Comparison of ENCODE assay signal across 23 cellular contexts in the genomic region with DNA sequence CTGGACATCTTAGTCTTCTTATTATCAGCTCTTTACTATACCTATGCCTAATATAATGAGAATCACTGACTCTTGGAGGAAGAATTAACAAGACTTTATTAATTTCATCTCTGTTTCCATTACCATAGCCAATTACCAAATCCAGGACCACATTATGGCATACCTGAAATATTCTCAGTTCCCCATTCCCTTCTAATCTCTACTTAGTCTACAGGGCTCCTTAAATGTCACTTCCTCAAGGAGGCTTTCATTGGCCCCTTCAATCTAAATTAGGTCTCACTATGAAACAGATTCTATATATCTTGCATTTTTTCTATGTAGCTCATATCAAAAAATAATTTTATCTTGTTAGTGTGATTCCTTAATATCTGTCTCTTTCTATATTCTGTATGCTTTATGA.
"Had no signal": no experiment of that assay in that cellular context is flagged by ENCODE, and none has a peak within 500 bp of the region (broad histone marks: within the 10 kb centered on the region; RNA-seq: fewer than 3 reads in every experiment).

No MANE protein-coding gene starts in this region.

- DNase-seq: cortex of kidney; effector CD4-positive, alpha-beta T cell; gastrocnemius medialis; head of caudate nucleus; left ventricle myocardium superior; lower lobe of right lung; natural killer cell; stimulated activated CD4-positive, alpha-beta T cell treated with anti-CD3 and anti-CD28 coated beads, Interleukin-12 subunit alpha, Interleukin-12 subunit beta, amount 100 ng/mL, for 4 hours; stimulated activated CD4-positive, alpha-beta T cell treated with anti-CD3 and anti-CD28 coated beads, Interleukin-1b, Interleukin-23, amount 100 ng/mL, for 48 hours; stimulated activated CD4-positive, alpha-beta T cell treated with anti-CD3 and anti-CD28 coated beads, Interleukin-4, amount 100 ng/mL, for 1 hour; stimulated activated CD8-positive, alpha-beta memory T cell treated with anti-CD3 and anti-CD28 coated beads, Interleukin-4, amount 100 ng/mL, for 48 hours; stimulated activated naive CD4-positive, alpha-beta T cell treated with Interleukin-2 at 50 U/mL for 16 hours; stomach; thyroid gland; trophoblast cell had no signal

- H3K27ac ChIP-seq: gastrocnemius medialis, lower lobe of right lung, neutrophil, parathyroid adenoma, prostate gland, right atrium auricular region, stomach, thyroid gland, vagina had no signal

- H3K27me3 ChIP-seq: gastrocnemius medialis, neutrophil, right atrium auricular region, stomach, thyroid gland, vagina had no signal

- H3K4me3 Mint-ChIP-seq: natural killer cell, neural crest cell had no signal

- H3K9me3 Mint-ChIP-seq: natural killer cell, neural crest cell had no signal

- H3K9ac ChIP-seq: parathyroid adenoma had no signal

- H3K4me1 ChIP-seq: gastrocnemius medialis, lower lobe of right lung, parathyroid adenoma, prostate gland, right atrium auricular region, stomach, thyroid gland had no signal

- ATAC-seq: gastrocnemius medialis, left ventricle myocardium superior, lower lobe of right lung, natural killer cell, sciatic nerve had no signal

- H3K4me3 ChIP-seq: gastrocnemius medialis, lower lobe of right lung, prostate gland, right atrium auricular region, smooth muscle cell, stomach, thyroid gland, vagina had no signal

- H3K36me3 ChIP-seq: prostate gland, right atrium auricular region, vagina had no signal

- H3K9me3 ChIP-seq: gastrocnemius medialis, lower lobe of right lung, neutrophil, prostate gland, right atrium auricular region, stomach, thyroid gland, vagina had no signal

- H3K4me2 ChIP-seq: smooth muscle cell had no signal

- H3K79me2 ChIP-seq: parathyroid adenoma had no signal

- H2AFZ ChIP-seq: parathyroid adenoma had no signal

- H3K27ac Mint-ChIP-seq: natural killer cell had no signal
